ENCODE assay signal across 11 cellular contexts in the genomic region with DNA sequence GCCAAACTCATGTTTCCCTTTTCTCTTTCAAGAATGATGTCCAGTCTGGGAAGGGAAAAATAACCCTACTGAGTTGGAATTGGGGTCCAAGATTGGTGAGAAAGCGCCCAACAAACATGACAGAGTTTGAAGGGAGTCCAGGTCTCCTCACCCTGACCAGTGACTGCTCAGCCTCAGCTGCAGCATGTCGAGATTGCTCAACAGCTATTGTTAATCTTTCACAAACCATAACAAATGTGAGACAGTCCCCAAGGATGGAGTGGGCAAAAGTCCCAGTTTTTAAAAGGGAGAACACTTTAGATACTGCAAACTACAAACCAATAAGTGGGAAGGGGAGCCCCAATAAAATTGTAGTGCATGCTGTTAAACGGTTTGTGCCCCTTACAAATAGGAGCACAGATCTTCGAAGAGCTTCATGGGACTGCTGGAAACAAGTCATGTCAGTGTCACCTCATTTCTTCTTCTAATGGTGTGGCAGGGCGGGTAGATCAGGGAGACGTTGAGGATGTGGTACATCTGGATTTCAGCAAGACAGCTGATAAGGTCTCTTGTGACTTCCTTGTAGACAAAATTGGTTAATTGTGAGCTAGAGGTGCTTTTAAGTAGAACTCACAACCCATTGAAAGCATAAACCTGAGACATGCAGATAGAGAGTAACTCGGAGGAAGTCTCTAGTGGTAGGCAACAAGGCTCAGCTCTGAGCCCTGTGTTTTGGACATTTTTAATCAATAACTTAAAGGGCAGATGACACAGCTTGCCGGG.
DNase-seq lines count a peak whose midpoint lies in the region; ATAC-seq and TF ChIP-seq lines count a peak whose summit lies in the region.
"Had no signal": no experiment of that assay in that cellular context is flagged by ENCODE, and none has a peak within 500 bp of the region (broad histone marks: within the 10 kb centered on the region; RNA-seq: fewer than 3 reads in every experiment).

No MANE protein-coding gene starts in this region.

- no peak overlapping the region for H3K4me3 ChIP-seq in epithelial cell of proximal tubule (ENCODE audit: low read depth, low read length)
- H3K4me3 ChIP-seq: neural progenitor cell had no signal

- peaks cover 5% of the 10 kb centered on the region for H3K27me3 ChIP-seq in foreskin keratinocyte
- H3K27me3 ChIP-seq: neural progenitor cell had no signal

- H3K9me3 Mint-ChIP-seq in mesothelial cell of epicardium = no peaks in the 10 kb centered on the region
- H3K9me3 Mint-ChIP-seq: neural progenitor cell had no signal

- H3K4me1 Mint-ChIP-seq in mesothelial cell of epicardium = peaks cover 82% of the 10 kb centered on the region
- H3K4me1 Mint-ChIP-seq: neural progenitor cell had no signal

- H3K27ac Mint-ChIP-seq in mesothelial cell of epicardium = peak overlapping the region; percentile 84
- H3K27ac Mint-ChIP-seq: neural progenitor cell had no signal

- no peak for TF ChIP-seq CTCF in epithelial cell of proximal tubule (conservative IDR thresholded peaks at IDR 0.05; ENCODE audit: low read depth, low read length)
- TF ChIP-seq CTCF in mesothelial cell of epicardium (IDR thresholded peaks at IDR 0.05; ENCODE audit: unreplicated experiment) = no peak
- no peak for TF ChIP-seq CTCF in foreskin keratinocyte (conservative IDR thresholded peaks at IDR 0.05)
- TF ChIP-seq CTCF in omental fat pad (IDR thresholded peaks at IDR 0.05) = no peak

- no peak overlapping the region for H3K27ac ChIP-seq in foreskin keratinocyte
- H3K27ac ChIP-seq: neural progenitor cell had no signal

- no peak overlapping the region for H3K4me3 Mint-ChIP-seq in mesothelial cell of epicardium
- H3K4me3 Mint-ChIP-seq: neural progenitor cell had no signal

- H3K27me3 Mint-ChIP-seq in mesothelial cell of epicardium (ENCODE audit: low read depth) = no peaks in the 10 kb centered on the region

- no peaks in the 10 kb centered on the region for H3K4me1 ChIP-seq in foreskin keratinocyte
- H3K4me1 ChIP-seq: neural progenitor cell had no signal

- H3K36me3 Mint-ChIP-seq in mesothelial cell of epicardium = no peaks in the 10 kb centered on the region
- H3K36me3 Mint-ChIP-seq: neural progenitor cell had no signal

- no peak for ATAC-seq in foreskin keratinocyte
- ATAC-seq in HG02852 (IDR thresholded peaks at IDR 0.05; ENCODE audit: unreplicated experiment) = no peak
- ATAC-seq in omental fat pad (ENCODE audit: low FRiP score) = no peak

- DNase-seq in CMK (ENCODE audit: low read depth) (peak; percentile 29), OCI-M1 (lab: John Stamatoyannopoulos, UW) (peak; percentile 78), epithelial cell of proximal tubule (ENCODE audit: low read depth) (peak; percentile 41), mesothelial cell of epicardium (ENCODE audit: low spot score in 2 of 2, unreplicated experiment in 2 of 2) (no peak), NCI-H2196 (lab: John Stamatoyannopoulos, UW; ENCODE audit: unreplicated experiment) (no peak), foreskin keratinocyte (no peak), omental fat pad (ENCODE audit: low spot score) (no peak)
- DNase-seq: COR-L47, SW 1271 had no signal

Comparison
In these comparisons a context has a peak if more than half of its experiments do, and no peak if none do; other contexts are left out.
1. DNase-seq: peak in CMK (single experiment), OCI-M1 (single experiment) and epithelial cell of proximal tubule (single experiment); none in mesothelial cell of epicardium (0 of 2), NCI-H2196 (single experiment), foreskin keratinocyte (0 of 2) and omental fat pad (single experiment).